13 cellular contexts compared by ENCODE assay signal in genomic region chr4:128606173-128606572, GRCh38.
DNase-seq lines count a peak whose midpoint lies in the region; ATAC-seq and TF ChIP-seq lines count a peak whose summit lies in the region.
"Had no signal": no experiment of that assay in that cellular context is flagged by ENCODE, and none has a peak within 500 bp of the region (broad histone marks: within the 10 kb centered on the region; RNA-seq: fewer than 3 reads in every experiment).

No MANE protein-coding gene starts in this region.

- no peak overlapping the region for H4K5ac ChIP-seq in H9 (ENCODE audit: insufficient read length, low read depth, low read length)

- H3K4me3 Mint-ChIP-seq in H9 = no peak overlapping the region
- H3K4me3 Mint-ChIP-seq in activated CD8-positive, alpha-beta T cell treated with anti-CD3 and anti-CD28 coated beads for 36 hours = no peak overlapping the region
- H3K4me3 Mint-ChIP-seq: CD8-positive, alpha-beta memory T cell had no signal

- H3K27me3 Mint-ChIP-seq in H9 (ENCODE audit: low read depth) = no peaks in the 10 kb centered on the region
- H3K27me3 Mint-ChIP-seq in activated CD8-positive, alpha-beta T cell treated with anti-CD3 and anti-CD28 coated beads for 36 hours = peaks cover 11% of the 10 kb centered on the region

- H3K23ac ChIP-seq in H9 (ENCODE audit: insufficient read length, low read depth, low read length) = peak overlapping the region; percentile 86

- DNase-seq in H9 (no peak), SK-N-SH (no peak), fibroblast of mammary gland (ENCODE audit: low read depth) (peak; percentile 89), skeletal muscle cell (ENCODE audit: low read depth) (peak; percentile 63), SIG-M5 treated with dmso at 0.1 percent for 504 hours (lab: John Stamatoyannopoulos, UW; ENCODE audit: unreplicated experiment) (no peak), ascending aorta (ENCODE audit: low spot score in 2 of 2) (no peak)
- no peak for DNase-seq in activated CD8-positive, alpha-beta T cell treated with anti-CD3 and anti-CD28 coated beads for 36 hours
- DNase-seq: activated CD4-positive, alpha-beta T cell treated with anti-CD3 and anti-CD28 coated beads, Interleukin-2, amount 50 U/mL, for 1 hour; anterior cingulate cortex; CD8-positive, alpha-beta memory T cell; left ventricle myocardium superior; NCI-H146; NCI-H526 treated with DMSO at 0.1 percent for 48 hours had no signal

- no peak overlapping the region for H3K27ac Mint-ChIP-seq in H9
- no peak overlapping the region for H3K27ac Mint-ChIP-seq in activated CD8-positive, alpha-beta T cell treated with anti-CD3 and anti-CD28 coated beads for 36 hours
- H3K27ac Mint-ChIP-seq: CD8-positive, alpha-beta memory T cell had no signal

- H3K18ac ChIP-seq in H9 (ENCODE audit: insufficient read length, low read depth, low read length) = no peak overlapping the region

- H2AFZ ChIP-seq in H9 (ENCODE audit: low read length) (no peak overlapping the region), SK-N-SH (ENCODE audit: low read depth) (no peak overlapping the region)

- no peak overlapping the region for H3T11ph ChIP-seq in H9 (ENCODE audit: low read length)

- no peaks in the 10 kb centered on the region for H3K9me3 Mint-ChIP-seq in H9
- H3K9me3 Mint-ChIP-seq in activated CD8-positive, alpha-beta T cell treated with anti-CD3 and anti-CD28 coated beads for 36 hours = no peaks in the 10 kb centered on the region
- H3K9me3 Mint-ChIP-seq: CD8-positive, alpha-beta memory T cell had no signal

- TF ChIP-seq EP300 in SK-N-SH (IDR thresholded peaks at IDR 0.05; ENCODE audit: borderline replicate concordance in 1 of 2, low read depth in 1 of 2, low read length in 1 of 2) = peak in 1 of 2 experiments; percentile 81; a peak in 1 of 4 replicates

- no peaks in the 10 kb centered on the region for H3K9me2 ChIP-seq in SK-N-SH

- TF ChIP-seq CTCF in H9 (conservative IDR thresholded peaks at IDR 0.05) (no peak), SK-N-SH (IDR thresholded peaks at IDR 0.05) (no peak), fibroblast of mammary gland (conservative IDR thresholded peaks at IDR 0.05; ENCODE audit: control insufficient read depth, insufficient read depth, low read depth, low read length) (no peak), ascending aorta (IDR thresholded peaks at IDR 0.05) (no peak)
- no peak for TF ChIP-seq CTCF in activated CD8-positive, alpha-beta T cell treated with anti-CD3 and anti-CD28 coated beads for 36 hours (IDR thresholded peaks at IDR 0.05)

- H2BK120ac ChIP-seq in H9 (ENCODE audit: low read depth, low read length, poor library complexity, severe bottlenecking) = no peak overlapping the region

- peaks cover 18 to 24% of the 10 kb centered on the region in 2 experiments for H3K4me1 Mint-ChIP-seq in H9
- H3K4me1 Mint-ChIP-seq in activated CD8-positive, alpha-beta T cell treated with anti-CD3 and anti-CD28 coated beads for 36 hours (ENCODE audit: low read depth) = no peaks in the 10 kb centered on the region
- H3K4me1 Mint-ChIP-seq: CD8-positive, alpha-beta memory T cell had no signal

- no peaks in the 10 kb centered on the region for H3K9me3 ChIP-seq in H9 (ENCODE audit: control insufficient read depth, low read depth, low read length)
- H3K9me3 ChIP-seq in SK-N-SH = no peaks in the 10 kb centered on the region
- H3K9me3 ChIP-seq in ascending aorta = no peaks in the 10 kb centered on the region

- H3K36me3 ChIP-seq in SK-N-SH (replicated peaks in 1 of 2; ENCODE audit: control insufficient read depth in 1 of 2, insufficient read depth in 2 of 2, low read length in 1 of 2) (no peaks in the 10 kb centered on the region), ascending aorta (no peaks in the 10 kb centered on the region)

- H3K4ac ChIP-seq in H9 (ENCODE audit: low read depth, low read length) = no peak overlapping the region

- no peak overlapping the region for H2BK20ac ChIP-seq in H9 (ENCODE audit: low read depth, low read length, poor library complexity, severe bottlenecking)

- H3K56ac ChIP-seq in H9 (ENCODE audit: insufficient read length, low read depth, low read length) = no peak overlapping the region

- H2BK5ac ChIP-seq in H9 (ENCODE audit: insufficient read length, low read length) = no peak overlapping the region

- H4K20me1 ChIP-seq in H9 (ENCODE audit: control insufficient read depth, insufficient read depth, insufficient read length) = no peaks in the 10 kb centered on the region
- no peaks in the 10 kb centered on the region for H4K20me1 ChIP-seq in SK-N-SH (ENCODE audit: insufficient read depth)

- no peak overlapping the region for H2BK15ac ChIP-seq in H9 (ENCODE audit: low read depth, low read length)

- POLR2A ChIA-PET in SK-N-SH (lab: Yijun Ruan, JAX) = no interaction called here
- POLR2A ChIA-PET in activated CD8-positive, alpha-beta T cell treated with anti-CD3 and anti-CD28 coated beads for 36 hours (lab: Charles Lee) = no interaction called here

- no peak for TF ChIP-seq RAD21 in SK-N-SH (IDR thresholded peaks at IDR 0.05; ENCODE audit: low read length)

- intact Hi-C loops in ascending aorta (cut with DNase I) = no loop called here
- intact Hi-C loops in activated CD8-positive, alpha-beta T cell treated with anti-CD3 and anti-CD28 coated beads for 36 hours (cut with micrococcal nuclease) = no loop called here

- no peak overlapping the region for H4K8ac ChIP-seq in H9 (replicated peaks; ENCODE audit: insufficient read length, low read depth, low read length)

- no peak overlapping the region for H3K9ac ChIP-seq in H9 (ENCODE audit: extremely low read depth, insufficient read length, low read length)
- H3K9ac ChIP-seq in SK-N-SH = no peak overlapping the region

- H4K91ac ChIP-seq in H9 (ENCODE audit: insufficient read length, low read depth, low read length) = no peak overlapping the region

- no peaks in the 10 kb centered on the region for H3K79me1 ChIP-seq in H9 (ENCODE audit: insufficient read depth, low read depth, low read length, poor library complexity, severe bottlenecking)

- H3K36me3 Mint-ChIP-seq in H9 (ENCODE audit: insufficient read depth in 1 of 3, low read depth in 3 of 3) = no peaks in the 10 kb centered on the region; a peak in 1 of 7 replicates
- H3K36me3 Mint-ChIP-seq in activated CD8-positive, alpha-beta T cell treated with anti-CD3 and anti-CD28 coated beads for 36 hours (ENCODE audit: low read depth) = no peaks in the 10 kb centered on the region
- H3K36me3 Mint-ChIP-seq: CD8-positive, alpha-beta memory T cell had no signal

- H3K4me1 ChIP-seq in H9 (ENCODE audit: insufficient read depth, low read length) (peaks cover 3% of the 10 kb centered on the region), SK-N-SH (ENCODE audit: control insufficient read depth in 1 of 2, insufficient read depth in 2 of 2, low read depth in 1 of 2, low read length in 1 of 2) (peaks cover 11 to 12% of the 10 kb centered on the region in 2 experiments), ascending aorta (peaks cover 0 to 2% of the 10 kb centered on the region in 2 donors)

- WGBS in H9 (ENCODE audit: extremely low coverage, insufficient read length, low lambda C conversion rate) = no CpG with 5 or more reads among the region's 1 CpG
- WGBS in SK-N-SH (ENCODE audit: low lambda C conversion rate) = 11% methylated on average over 1 of the region's 1 CpG

- no peaks in the 10 kb centered on the region for H3K23me2 ChIP-seq in H9 (ENCODE audit: insufficient read length, low read depth, low read length, poor library complexity, severe bottlenecking)

- no peak for ATAC-seq in activated CD8-positive, alpha-beta T cell treated with anti-CD3 and anti-CD28 coated beads for 36 hours
- ATAC-seq: left ventricle myocardium superior had no signal

- H3K27ac ChIP-seq in H9 (ENCODE audit: insufficient read length, low read depth, low read length) (no peak overlapping the region), SK-N-SH (ENCODE audit: low read depth in 2 of 2, low read length in 1 of 2) (no peak overlapping the region; a peak in 1 of 4 replicates), ascending aorta (no peak overlapping the region)

- H2AK5ac ChIP-seq in H9 (ENCODE audit: insufficient read length, low read length) = no peak overlapping the region

- no peak overlapping the region for H3K4me2 ChIP-seq in H9 (ENCODE audit: insufficient read depth, insufficient read length, low read length)
- no peak overlapping the region for H3K4me2 ChIP-seq in SK-N-SH

- H3K4me3 ChIP-seq in SK-N-SH (ENCODE audit: low read depth in 2 of 2, low read length in 1 of 2) (no peak overlapping the region), fibroblast of mammary gland (ENCODE audit: control insufficient read depth, low read depth, low read length) (no peak overlapping the region), skeletal muscle cell (ENCODE audit: low read depth, low read length) (no peak overlapping the region), ascending aorta (no peak overlapping the region)

- CTCF ChIA-PET in SK-N-SH (lab: Yijun Ruan, JAX) = no interaction called here
- CTCF ChIA-PET in activated CD8-positive, alpha-beta T cell treated with anti-CD3 and anti-CD28 coated beads for 36 hours (lab: Charles Lee) = interaction anchor here (1.3 kb wide), 1 partner anchor 32 kb away, joined by 3 read pairs; no protein-coding TSS in a partner anchor

- peaks cover 17% of the 10 kb centered on the region for H3F3A ChIP-seq in SK-N-SH (replicated peaks; ENCODE audit: insufficient read depth)

- H3K27me3 ChIP-seq in H9 (ENCODE audit: insufficient read depth, low read length) (no peaks in the 10 kb centered on the region), SK-N-SH (ENCODE audit: insufficient read depth) (no peaks in the 10 kb centered on the region), ascending aorta (no peaks in the 10 kb centered on the region)

- no peak overlapping the region for H2BK12ac ChIP-seq in H9 (ENCODE audit: insufficient read length, low read depth, low read length)

- H3K14ac ChIP-seq in H9 (ENCODE audit: insufficient read depth, low read length) = no peak overlapping the region

- no peaks in the 10 kb centered on the region for H3K79me2 ChIP-seq in H9 (ENCODE audit: insufficient read depth, low read length)
- H3K79me2 ChIP-seq in SK-N-SH (ENCODE audit: insufficient read depth) = no peaks in the 10 kb centered on the region

TF ChIP-seq in SK-N-SH, 30 proteins besides CTCF, POLR2A, EP300 and RAD21 (continues in another document):
- no peak for TF ChIP-seq USF2 (IDR thresholded peaks at IDR 0.05; ENCODE audit: borderline replicate concordance, low read depth, low read length)

Comparison
In these comparisons a context has a peak if more than half of its experiments do, and no peak if none do; other contexts are left out.
1. DNase-seq: peak in fibroblast of mammary gland (single experiment) and skeletal muscle cell (single experiment); none in H9 (single experiment), SK-N-SH (single experiment), SIG-M5 treated with dmso at 0.1 percent for 504 hours (single experiment), ascending aorta (0 of 2) and activated CD8-positive, alpha-beta T cell treated with anti-CD3 and anti-CD28 coated beads for 36 hours (single experiment).